In the genomic region with DNA sequence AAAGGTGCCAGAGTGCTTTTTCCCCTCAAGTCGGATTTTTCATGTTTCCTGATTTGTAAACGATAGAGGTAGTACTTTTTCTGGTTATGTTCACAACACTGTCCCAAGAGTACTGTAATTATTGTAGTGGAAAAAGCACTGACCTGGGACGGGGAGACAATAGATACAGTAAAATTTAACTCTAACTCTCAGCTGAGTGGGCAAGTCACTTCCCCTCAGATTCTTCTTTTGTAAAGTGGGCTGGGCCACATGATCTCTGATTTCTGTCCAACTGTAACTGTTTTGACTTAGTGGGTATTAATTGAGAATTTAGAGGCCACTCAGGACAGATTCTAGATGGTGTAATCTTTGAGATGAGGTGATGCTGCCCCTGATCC, we compare ENCODE assay signal across 1 cellular context.
TF ChIP-seq lines count a peak whose summit lies in the region.

No MANE protein-coding gene starts in this region.

TF ChIP-seq in K562, 482 proteins besides CTCF, POLR2A, EP300 and RAD21:
- TF ChIP-seq CTBP1 (IDR thresholded peaks at IDR 0.05; ENCODE audit: borderline replicate concordance) (0 out of 2 replicates have a peak, but pooled peaks have one; percentile 5), XRCC5 (IDR thresholded peaks at IDR 0.05; ENCODE audit: low read depth, low read length) (peak; percentile 8; the same call in 1 of the 2 replicates)
- TF ChIP-seq, protein P1, sequence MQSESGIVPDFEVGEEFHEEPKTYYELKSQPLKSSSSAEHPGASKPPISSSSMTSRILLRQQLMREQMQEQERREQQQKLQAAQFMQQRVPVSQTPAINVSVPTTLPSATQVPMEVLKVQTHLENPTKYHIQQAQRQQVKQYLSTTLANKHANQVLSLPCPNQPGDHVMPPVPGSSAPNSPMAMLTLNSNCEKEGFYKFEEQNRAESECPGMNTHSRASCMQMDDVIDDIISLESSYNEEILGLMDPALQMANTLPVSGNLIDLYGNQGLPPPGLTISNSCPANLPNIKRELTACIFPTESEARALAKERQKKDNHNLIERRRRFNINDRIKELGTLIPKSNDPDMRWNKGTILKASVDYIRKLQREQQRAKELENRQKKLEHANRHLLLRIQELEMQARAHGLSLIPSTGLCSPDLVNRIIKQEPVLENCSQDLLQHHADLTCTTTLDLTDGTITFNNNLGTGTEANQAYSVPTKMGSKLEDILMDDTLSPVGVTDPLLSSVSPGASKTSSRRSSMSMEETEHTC (IDR thresholded peaks at IDR 0.05): no peak
